ENCODE assay signal across 14 cellular contexts in genomic region chr4:56475917-56476316, GRCh38. TPM values are rescaled to one million over a fixed set of nuclear protein-coding genes. Genes with fewer than 3 reads are reported as not detected.
DNase-seq lines count a peak whose midpoint lies in the region; ATAC-seq, FAIRE-seq and TF ChIP-seq lines count a peak whose summit lies in the region.
"Had no signal": no experiment of that assay in that cellular context is flagged by ENCODE, and none has a peak within 500 bp of the region (broad histone marks: within the 10 kb centered on the region; RNA-seq: fewer than 3 reads in every experiment).

No MANE protein-coding gene starts in this region.

- POLR2A ChIA-PET in WTC11 (lab: Charles Lee): no interaction called here

- H3K27ac Mint-ChIP-seq in WTC11: no peak overlapping the region

- ATAC-seq in GM19467 (IDR thresholded peaks at IDR 0.05; ENCODE audit: unreplicated experiment): peak; percentile 81
- ATAC-seq in HG02852 (IDR thresholded peaks at IDR 0.05; ENCODE audit: unreplicated experiment): peak; percentile 93
- ATAC-seq in HG03565 (IDR thresholded peaks at IDR 0.05; ENCODE audit: unreplicated experiment): peak; percentile 82
- no peak for ATAC-seq in HG03457 (IDR thresholded peaks at IDR 0.05; ENCODE audit: unreplicated experiment)
- no peak for ATAC-seq in WTC11

- H3K4me3 Mint-ChIP-seq in WTC11: no peak overlapping the region

- no peaks in the 10 kb centered on the region for H3K9me3 Mint-ChIP-seq in WTC11

- CTCF ChIA-PET in WTC11 (lab: Charles Lee): no interaction called here

- H3K27me3 Mint-ChIP-seq in WTC11 (ENCODE audit: low read depth): no peaks in the 10 kb centered on the region

- DNase-seq in GM18507 (ENCODE audit: extremely low spot score, insufficient read length, low read depth) (no peak), NCI-H1048 (lab: John Stamatoyannopoulos, UW) (no peak), WTC11 (ENCODE audit: low spot score) (no peak), EL (no peak)
- DNase-seq: aorta; DMS53; NCI-H1694 treated with DMSO at 0.1 percent for 48 hours; NCI-H774; SK-N-SH; stimulated activated naive CD4-positive, alpha-beta T cell treated with Interleukin-2 at 50 U/mL for 16 hours had no signal

- H3K4me1 Mint-ChIP-seq in WTC11: no peaks in the 10 kb centered on the region

- peak; percentile 62 for FAIRE-seq in GM18507 (lab: Jason Lieb, UNC)

- peaks cover 79% of the 10 kb centered on the region for H3K36me3 Mint-ChIP-seq in WTC11

- TF ChIP-seq CTCF in WTC11 (IDR thresholded peaks at IDR 0.05): no peak

TF ChIP-seq in WTC11, 78 proteins besides CTCF, POLR2A, EP300 and RAD21 (continues in another document):
- TF ChIP-seq GTF2I (CRISPR knock-in tag; conservative IDR thresholded peaks at IDR 0.05): no peak
- TF ChIP-seq, protein P1, sequence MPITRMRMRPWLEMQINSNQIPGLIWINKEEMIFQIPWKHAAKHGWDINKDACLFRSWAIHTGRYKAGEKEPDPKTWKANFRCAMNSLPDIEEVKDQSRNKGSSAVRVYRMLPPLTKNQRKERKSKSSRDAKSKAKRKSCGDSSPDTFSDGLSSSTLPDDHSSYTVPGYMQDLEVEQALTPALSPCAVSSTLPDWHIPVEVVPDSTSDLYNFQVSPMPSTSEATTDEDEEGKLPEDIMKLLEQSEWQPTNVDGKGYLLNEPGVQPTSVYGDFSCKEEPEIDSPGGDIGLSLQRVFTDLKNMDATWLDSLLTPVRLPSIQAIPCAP (CRISPR knock-in tag; IDR thresholded peaks at IDR 0.05): no peak
- TF ChIP-seq RORB (CRISPR knock-in tag; IDR thresholded peaks at IDR 0.05): no peak
- no peak for TF ChIP-seq CBFB (CRISPR knock-in tag; IDR thresholded peaks at IDR 0.05; ENCODE audit: low read depth)
- TF ChIP-seq CREM (CRISPR knock-in tag; IDR thresholded peaks at IDR 0.05): no peak
- TF ChIP-seq, protein P2, sequence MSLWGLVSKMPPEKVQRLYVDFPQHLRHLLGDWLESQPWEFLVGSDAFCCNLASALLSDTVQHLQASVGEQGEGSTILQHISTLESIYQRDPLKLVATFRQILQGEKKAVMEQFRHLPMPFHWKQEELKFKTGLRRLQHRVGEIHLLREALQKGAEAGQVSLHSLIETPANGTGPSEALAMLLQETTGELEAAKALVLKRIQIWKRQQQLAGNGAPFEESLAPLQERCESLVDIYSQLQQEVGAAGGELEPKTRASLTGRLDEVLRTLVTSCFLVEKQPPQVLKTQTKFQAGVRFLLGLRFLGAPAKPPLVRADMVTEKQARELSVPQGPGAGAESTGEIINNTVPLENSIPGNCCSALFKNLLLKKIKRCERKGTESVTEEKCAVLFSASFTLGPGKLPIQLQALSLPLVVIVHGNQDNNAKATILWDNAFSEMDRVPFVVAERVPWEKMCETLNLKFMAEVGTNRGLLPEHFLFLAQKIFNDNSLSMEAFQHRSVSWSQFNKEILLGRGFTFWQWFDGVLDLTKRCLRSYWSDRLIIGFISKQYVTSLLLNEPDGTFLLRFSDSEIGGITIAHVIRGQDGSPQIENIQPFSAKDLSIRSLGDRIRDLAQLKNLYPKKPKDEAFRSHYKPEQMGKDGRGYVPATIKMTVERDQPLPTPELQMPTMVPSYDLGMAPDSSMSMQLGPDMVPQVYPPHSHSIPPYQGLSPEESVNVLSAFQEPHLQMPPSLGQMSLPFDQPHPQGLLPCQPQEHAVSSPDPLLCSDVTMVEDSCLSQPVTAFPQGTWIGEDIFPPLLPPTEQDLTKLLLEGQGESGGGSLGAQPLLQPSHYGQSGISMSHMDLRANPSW (CRISPR knock-in tag; conservative IDR thresholded peaks at IDR 0.05; ENCODE audit: low read depth): no peak
- no peak for TF ChIP-seq E2F5 (CRISPR knock-in tag; IDR thresholded peaks at IDR 0.05)
- TF ChIP-seq AFF4 (CRISPR knock-in tag; IDR thresholded peaks at IDR 0.05; ENCODE audit: borderline replicate concordance): no peak
- no peak for TF ChIP-seq HMGA2 (CRISPR knock-in tag; IDR thresholded peaks at IDR 0.05)
- no peak for TF ChIP-seq ZNF121 (CRISPR knock-in tag; IDR thresholded peaks at IDR 0.05)
- TF ChIP-seq NR2C2 (CRISPR knock-in tag; IDR thresholded peaks at IDR 0.05): no peak
- TF ChIP-seq, protein P3, sequence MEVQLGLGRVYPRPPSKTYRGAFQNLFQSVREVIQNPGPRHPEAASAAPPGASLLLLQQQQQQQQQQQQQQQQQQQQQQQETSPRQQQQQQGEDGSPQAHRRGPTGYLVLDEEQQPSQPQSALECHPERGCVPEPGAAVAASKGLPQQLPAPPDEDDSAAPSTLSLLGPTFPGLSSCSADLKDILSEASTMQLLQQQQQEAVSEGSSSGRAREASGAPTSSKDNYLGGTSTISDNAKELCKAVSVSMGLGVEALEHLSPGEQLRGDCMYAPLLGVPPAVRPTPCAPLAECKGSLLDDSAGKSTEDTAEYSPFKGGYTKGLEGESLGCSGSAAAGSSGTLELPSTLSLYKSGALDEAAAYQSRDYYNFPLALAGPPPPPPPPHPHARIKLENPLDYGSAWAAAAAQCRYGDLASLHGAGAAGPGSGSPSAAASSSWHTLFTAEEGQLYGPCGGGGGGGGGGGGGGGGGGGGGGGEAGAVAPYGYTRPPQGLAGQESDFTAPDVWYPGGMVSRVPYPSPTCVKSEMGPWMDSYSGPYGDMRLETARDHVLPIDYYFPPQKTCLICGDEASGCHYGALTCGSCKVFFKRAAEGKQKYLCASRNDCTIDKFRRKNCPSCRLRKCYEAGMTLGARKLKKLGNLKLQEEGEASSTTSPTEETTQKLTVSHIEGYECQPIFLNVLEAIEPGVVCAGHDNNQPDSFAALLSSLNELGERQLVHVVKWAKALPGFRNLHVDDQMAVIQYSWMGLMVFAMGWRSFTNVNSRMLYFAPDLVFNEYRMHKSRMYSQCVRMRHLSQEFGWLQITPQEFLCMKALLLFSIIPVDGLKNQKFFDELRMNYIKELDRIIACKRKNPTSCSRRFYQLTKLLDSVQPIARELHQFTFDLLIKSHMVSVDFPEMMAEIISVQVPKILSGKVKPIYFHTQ (CRISPR knock-in tag; IDR thresholded peaks at IDR 0.05): no peak
- TF ChIP-seq ATF1 (CRISPR knock-in tag; IDR thresholded peaks at IDR 0.05): no peak
- TF ChIP-seq, protein P4, sequence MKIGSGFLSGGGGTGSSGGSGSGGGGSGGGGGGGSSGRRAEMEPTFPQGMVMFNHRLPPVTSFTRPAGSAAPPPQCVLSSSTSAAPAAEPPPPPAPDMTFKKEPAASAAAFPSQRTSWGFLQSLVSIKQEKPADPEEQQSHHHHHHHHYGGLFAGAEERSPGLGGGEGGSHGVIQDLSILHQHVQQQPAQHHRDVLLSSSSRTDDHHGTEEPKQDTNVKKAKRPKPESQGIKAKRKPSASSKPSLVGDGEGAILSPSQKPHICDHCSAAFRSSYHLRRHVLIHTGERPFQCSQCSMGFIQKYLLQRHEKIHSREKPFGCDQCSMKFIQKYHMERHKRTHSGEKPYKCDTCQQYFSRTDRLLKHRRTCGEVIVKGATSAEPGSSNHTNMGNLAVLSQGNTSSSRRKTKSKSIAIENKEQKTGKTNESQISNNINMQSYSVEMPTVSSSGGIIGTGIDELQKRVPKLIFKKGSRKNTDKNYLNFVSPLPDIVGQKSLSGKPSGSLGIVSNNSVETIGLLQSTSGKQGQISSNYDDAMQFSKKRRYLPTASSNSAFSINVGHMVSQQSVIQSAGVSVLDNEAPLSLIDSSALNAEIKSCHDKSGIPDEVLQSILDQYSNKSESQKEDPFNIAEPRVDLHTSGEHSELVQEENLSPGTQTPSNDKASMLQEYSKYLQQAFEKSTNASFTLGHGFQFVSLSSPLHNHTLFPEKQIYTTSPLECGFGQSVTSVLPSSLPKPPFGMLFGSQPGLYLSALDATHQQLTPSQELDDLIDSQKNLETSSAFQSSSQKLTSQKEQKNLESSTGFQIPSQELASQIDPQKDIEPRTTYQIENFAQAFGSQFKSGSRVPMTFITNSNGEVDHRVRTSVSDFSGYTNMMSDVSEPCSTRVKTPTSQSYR (CRISPR knock-in tag; IDR thresholded peaks at IDR 0.05): no peak

RNA-seq across cellular contexts. Expression of gene SRP72, which starts 8.5 kb away (rescaled TPM):
- total RNA-seq in WTC11 (2021): 113 to 138 TPM (median 116 TPM) in 3 replicates

RNA-seq across cellular contexts. Expression of gene ARL9, which starts 29.7 kb away (rescaled TPM):
- 0.27 to 0.48 TPM (median 0.30 TPM) in 3 replicates for total RNA-seq in WTC11 (2021)

RNA-seq across cellular contexts. Expression of gene PAICS, which starts 39.9 kb away (rescaled TPM):
- 412 to 435 TPM (median 421 TPM) in 3 replicates for total RNA-seq in WTC11 (2021)

RNA-seq across cellular contexts. Expression of gene PPAT, which starts 40.5 kb away (rescaled TPM):
- 83.4 to 91.0 TPM (median 89.0 TPM) in 3 replicates for total RNA-seq in WTC11 (2021)

Comparison
In these comparisons a context has a peak if more than half of its experiments do, and no peak if none do; other contexts are left out.
1. ATAC-seq: peak in GM19467 (single experiment), HG02852 (single experiment) and HG03565 (single experiment); none in HG03457 (single experiment) and WTC11 (single experiment).